1 cellular context compared by ENCODE assay signal in genomic region chrX:9467181-9467580, GRCh38.
TF ChIP-seq lines count a peak whose summit lies in the region.

No MANE protein-coding gene starts in this region.

TF ChIP-seq in SK-N-SH treated with all-trans-retinoic acid at 6 μM for 48 hours, 23 proteins besides CTCF, POLR2A, EP300 and RAD21 (continued from another document):
- TF ChIP-seq CREB5 (CRISPR knock-in tag; IDR thresholded peaks at IDR 0.05; ENCODE audit: low read depth): no peak
- TF ChIP-seq TCF4 (CRISPR knock-in tag; IDR thresholded peaks at IDR 0.05; ENCODE audit: borderline replicate concordance): no peak
